8 cellular contexts compared by ENCODE assay signal in the genomic region with DNA sequence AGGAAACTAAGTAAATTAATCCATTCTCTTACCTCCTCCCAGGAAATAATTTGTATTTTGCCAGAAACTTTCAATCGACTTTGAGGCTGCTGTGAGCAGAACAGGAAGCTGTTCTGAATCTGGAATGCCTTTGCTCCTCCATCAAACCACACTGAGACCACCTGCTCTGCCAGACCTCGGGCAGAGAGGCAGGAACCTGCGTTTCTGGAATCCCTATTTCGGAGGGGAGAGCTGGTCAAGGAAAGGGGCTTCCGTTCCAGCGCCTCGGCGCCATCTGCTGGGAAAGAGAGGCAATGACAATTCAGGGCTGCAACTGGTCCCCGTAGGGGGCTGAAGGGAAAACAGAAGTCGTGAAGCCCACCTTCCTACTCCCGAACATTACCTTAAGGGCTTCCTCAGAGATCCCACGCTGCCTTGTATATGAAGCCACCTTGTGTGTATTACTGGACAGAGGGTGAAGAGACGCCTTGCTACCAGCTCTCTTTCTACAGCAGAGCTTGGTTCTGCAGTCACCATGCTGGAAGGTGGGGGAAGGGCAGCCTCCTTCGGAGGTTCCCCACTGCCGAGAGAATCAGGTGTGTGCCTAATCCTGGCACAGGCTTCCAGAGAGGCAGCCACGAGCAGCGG. TPM values are rescaled to one million over a fixed set of nuclear protein-coding genes. Genes with fewer than 3 reads are reported as not detected.
DNase-seq lines count a peak whose midpoint lies in the region; ATAC-seq and TF ChIP-seq lines count a peak whose summit lies in the region.

No MANE protein-coding gene starts in this region.

- TF ChIP-seq CTCF in KMS-11 (conservative IDR thresholded peaks at IDR 0.05; ENCODE audit: low read depth, low read length) (peak; percentile 98), RWPE2 (IDR thresholded peaks at IDR 0.05; ENCODE audit: poor library complexity, severe bottlenecking) (peak; percentile 93), neutrophil (IDR thresholded peaks at IDR 0.05) (peak; percentile 79)

- peaks cover 0 to 3% (median 0%) of the 10 kb centered on the region in 7 donors for H3K9me3 Mint-ChIP-seq in CD4-positive, CD25-positive, alpha-beta regulatory T cell

- peaks cover 11% of the 10 kb centered on the region for H3K4me1 ChIP-seq in CD4-positive, CD25-positive, alpha-beta regulatory T cell (ENCODE audit: control insufficient read depth, insufficient read depth, low read length, poor library complexity, severe bottlenecking)
- peaks cover 7% of the 10 kb centered on the region for H3K4me1 ChIP-seq in KMS-11 (ENCODE audit: low read depth, poor library complexity, severe bottlenecking)
- no peaks in the 10 kb centered on the region for H3K4me1 ChIP-seq in RWPE2 (ENCODE audit: insufficient read depth, poor library complexity, severe bottlenecking)
- peaks cover 9 to 11% of the 10 kb centered on the region in 2 experiments for H3K4me1 ChIP-seq in neutrophil (ENCODE audit: control insufficient read depth in 1 of 2, insufficient read depth in 1 of 2, low read depth in 1 of 2, low read length in 1 of 2)

- peak overlapping the region; percentile 52 for H3K9ac ChIP-seq in KMS-11

- no peaks in the 10 kb centered on the region for H3K9me3 ChIP-seq in CD4-positive, CD25-positive, alpha-beta regulatory T cell (ENCODE audit: control insufficient read depth in 2 of 2, low read length in 2 of 2)
- H3K9me3 ChIP-seq in RWPE2 (ENCODE audit: severe bottlenecking): no peaks in the 10 kb centered on the region
- no peaks in the 10 kb centered on the region for H3K9me3 ChIP-seq in neutrophil

- peak overlapping the region in 3 of 4 donors; percentile 57 to 71 (median 62) for H3K4me3 Mint-ChIP-seq in CD4-positive, CD25-positive, alpha-beta regulatory T cell

- H3K27ac Mint-ChIP-seq in CD4-positive, CD25-positive, alpha-beta regulatory T cell: no peak overlapping the region

- peaks cover 48% of the 10 kb centered on the region for H3K27me3 Mint-ChIP-seq in CD4-positive, CD25-positive, alpha-beta regulatory T cell

- peaks cover 7 to 13% (median 10%) of the 10 kb centered on the region in 4 donors for H3K4me1 Mint-ChIP-seq in CD4-positive, CD25-positive, alpha-beta regulatory T cell

- no peak overlapping the region for H3K27ac ChIP-seq in CD4-positive, CD25-positive, alpha-beta regulatory T cell (ENCODE audit: insufficient read depth, low read length, poor library complexity, severe bottlenecking)
- no peak overlapping the region for H3K27ac ChIP-seq in KMS-11
- H3K27ac ChIP-seq in RWPE2 (ENCODE audit: poor library complexity, severe bottlenecking): no peak overlapping the region
- no peak overlapping the region for H3K27ac ChIP-seq in neutrophil

- no peaks in the 10 kb centered on the region for H3K36me3 ChIP-seq in CD4-positive, CD25-positive, alpha-beta regulatory T cell (ENCODE audit: control insufficient read depth, insufficient read depth, low read length)
- H3K36me3 ChIP-seq in KMS-11 (ENCODE audit: insufficient read depth) (no peaks in the 10 kb centered on the region), RWPE2 (ENCODE audit: low read depth) (no peaks in the 10 kb centered on the region), neutrophil (no peaks in the 10 kb centered on the region)

- H4K20me1 ChIP-seq in KMS-11 (ENCODE audit: insufficient read depth): no peaks in the 10 kb centered on the region

- peak; percentile 37 to 47 (median 44) for DNase-seq in CD4-positive, CD25-positive, alpha-beta regulatory T cell
- no peak for DNase-seq in RWPE2 (ENCODE audit: low spot score)
- DNase-seq in activated gamma-delta T cell treated with anti-CD3 and anti-CD28 coated beads, Interleukin-2, amount 50 U/mL, for 16 hours (ENCODE audit: low read depth): peak; percentile 41
- DNase-seq in germinal center (ENCODE audit: low spot score): peak; percentile 75
- DNase-seq in stromal cell of bone marrow (ENCODE audit: low read depth): peak; percentile 25

- H3K79me2 ChIP-seq in KMS-11 (ENCODE audit: insufficient read depth, low read depth): no peaks in the 10 kb centered on the region

- ATAC-seq in CD4-positive, CD25-positive, alpha-beta regulatory T cell (ENCODE audit: low read depth in 2 of 2): peak; percentile 37 to 50
- ATAC-seq in GM21390 (IDR thresholded peaks at IDR 0.05; ENCODE audit: unreplicated experiment) (peak; percentile 79), RWPE2 (ENCODE audit: low read depth) (peak; percentile 82)

- peak overlapping the region; percentile 93 for H3K4me2 ChIP-seq in KMS-11

- no peaks in the 10 kb centered on the region for H3K36me3 Mint-ChIP-seq in CD4-positive, CD25-positive, alpha-beta regulatory T cell

- peak overlapping the region; percentile 98 for H2AFZ ChIP-seq in KMS-11 (ENCODE audit: low read depth)

- peak overlapping the region; percentile 17 for H3K4me3 ChIP-seq in CD4-positive, CD25-positive, alpha-beta regulatory T cell (ENCODE audit: low read depth, low read length)
- H3K4me3 ChIP-seq in KMS-11 (IDR thresholded peaks at IDR 0.05; ENCODE audit: insufficient read depth, low read depth, low read length) (peak overlapping the region; percentile 85), RWPE2 (ENCODE audit: severe bottlenecking) (peak overlapping the region; percentile 1), neutrophil (ENCODE audit: low read depth in 1 of 2, low read length in 1 of 2) (peak overlapping the region in 1 of 2 experiments; percentile 19)

- H3K27me3 ChIP-seq in CD4-positive, CD25-positive, alpha-beta regulatory T cell (ENCODE audit: control insufficient read depth, insufficient read depth, low read length): peaks cover 17% of the 10 kb centered on the region
- H3K27me3 ChIP-seq in KMS-11 (ENCODE audit: insufficient read depth, low read depth): no peaks in the 10 kb centered on the region
- no peaks in the 10 kb centered on the region for H3K27me3 ChIP-seq in RWPE2 (ENCODE audit: insufficient read depth, poor library complexity, severe bottlenecking)
- peaks cover 50% of the 10 kb centered on the region for H3K27me3 ChIP-seq in neutrophil

RNA-seq across cellular contexts. Expression of gene ZNF467, which starts 31.2 kb away (rescaled TPM):
- 1.1 TPM for total RNA-seq in CD4-positive, CD25-positive, alpha-beta regulatory T cell
- polyA plus RNA-seq in CD4-positive, CD25-positive, alpha-beta regulatory T cell: 1 to 10 TPM in 2 of 4 donors, under 1 TPM in 2; 0.76 to 2.3 (median 1.1) TPM
